19 cellular contexts compared by ENCODE assay signal in genomic region chr4:87835732-87836131, GRCh38. TPM values are rescaled to one million over a fixed set of nuclear protein-coding genes. Genes with fewer than 3 reads are reported as not detected.
A peak's percentile ranks its signal among the peaks of the same experiment; 100 is the strongest.
DNase-seq lines count a peak whose midpoint lies in the region; ATAC-seq, FAIRE-seq and TF ChIP-seq lines count a peak whose summit lies in the region.
"Had no signal": no experiment of that assay in that cellular context is flagged by ENCODE, and none has a peak within 500 bp of the region (broad histone marks: within the 10 kb centered on the region; RNA-seq: fewer than 3 reads in every experiment).

No MANE protein-coding gene starts in this region.

- no peak for FAIRE-seq in astrocyte (lab: Jason Lieb, UNC)
- FAIRE-seq: D721Med had no signal

- no peaks in the 10 kb centered on the region for H3F3A ChIP-seq in PC-3 (ENCODE audit: low read length, unreplicated experiment)

- CTCF ChIA-PET in PC-3 (lab: Charles Lee): no interaction called here

- H3K79me2 ChIP-seq in PC-3 (ENCODE audit: low read length) (no peaks in the 10 kb centered on the region), astrocyte (ENCODE audit: insufficient read depth, low read length) (no peaks in the 10 kb centered on the region)

- H3K4me2 ChIP-seq in PC-3 (ENCODE audit: low read length): peak overlapping the region; percentile 40
- H3K4me2 ChIP-seq in astrocyte (ENCODE audit: low read length): no peak overlapping the region
- H3K4me2 ChIP-seq: KMS-11, SK-N-SH had no signal

- H3K27me3 Mint-ChIP-seq in astrocyte (ENCODE audit: low read depth, unreplicated experiment): no peaks in the 10 kb centered on the region

- H3K27me3 ChIP-seq in PC-3 (ENCODE audit: low read length) (no peaks in the 10 kb centered on the region), astrocyte (ENCODE audit: insufficient read depth, low read length) (no peaks in the 10 kb centered on the region)

- no peaks in the 10 kb centered on the region for H3K36me3 ChIP-seq in PC-3 (ENCODE audit: low read depth, low read length)
- no peaks in the 10 kb centered on the region for H3K36me3 ChIP-seq in astrocyte (ENCODE audit: insufficient read depth, low read length)
- H3K36me3 ChIP-seq: BE2C had no signal

- intact Hi-C loops in PC-3 (cut with micrococcal nuclease): loop anchor here (5.0 kb wide), 1 partner anchor 483 kb away; no protein-coding TSS in a partner anchor

- peak overlapping the region; percentile 48 for H3K27ac Mint-ChIP-seq in astrocyte (ENCODE audit: unreplicated experiment)

- H2AFZ ChIP-seq in PC-3 (ENCODE audit: low read length) (no peak overlapping the region), astrocyte (ENCODE audit: low read depth, low read length) (no peak overlapping the region)

- no peaks in the 10 kb centered on the region for H3K9me3 ChIP-seq in PC-3 (ENCODE audit: low read length)
- H3K9me3 ChIP-seq in astrocyte (ENCODE audit: insufficient read depth, low read depth, low read length): no peaks in the 10 kb centered on the region
- H3K9me3 ChIP-seq: BE2C, SK-N-SH had no signal

- TF ChIP-seq CTCF in PC-3 (conservative IDR thresholded peaks at IDR 0.05; ENCODE audit: low read depth, low read length) (no peak), astrocyte (IDR thresholded peaks at IDR 0.05; ENCODE audit: insufficient read depth, low read depth, low read length) (no peak)

- POLR2A ChIA-PET in PC-3 (lab: Charles Lee; ENCODE audit: unreplicated experiment): interaction anchor here (0.5 kb wide), 1 partner anchor 388 kb away, joined by 8 read pairs; no protein-coding TSS in a partner anchor

- H3K4me1 ChIP-seq in PC-3 (ENCODE audit: insufficient read depth, low read length) (peaks cover 17% of the 10 kb centered on the region), astrocyte (ENCODE audit: insufficient read depth, low read length) (peaks cover 5% of the 10 kb centered on the region)

- peak; percentile 91 for ATAC-seq in PC-3
- ATAC-seq in HG02759 (IDR thresholded peaks at IDR 0.05; ENCODE audit: unreplicated experiment): no peak
- no peak for ATAC-seq in left lobe of liver

- H3K4me3 Mint-ChIP-seq in astrocyte (ENCODE audit: unreplicated experiment): no peak overlapping the region

- H3K9me2 ChIP-seq in PC-3 (replicated peaks; ENCODE audit: low read length): no peaks in the 10 kb centered on the region
- H3K9me2 ChIP-seq: SK-N-SH had no signal

- peak; percentile 80 for DNase-seq in PC-3
- DNase-seq in astrocyte (ENCODE audit: low read depth): no peak
- DNase-seq in myocyte (ENCODE audit: low read depth): peak; percentile 20
- peak; percentile 38 for DNase-seq in stromal cell of bone marrow (ENCODE audit: low read depth)
- no peak for DNase-seq in NCI-H2107 treated with DMSO at 0.1 percent for 48 hours (lab: John Stamatoyannopoulos, UW; ENCODE audit: unreplicated experiment)
- no peak for DNase-seq in left lobe of liver (ENCODE audit: low spot score)
- DNase-seq: BE2C, H7, NCI-H1105, NCI-H146, NCI-H2029, NCI-H524 treated with DMSO at 0.1 percent for 48 hours, SIG-M5, SK-N-SH had no signal

- peaks cover 3% of the 10 kb centered on the region for H3K9me3 Mint-ChIP-seq in astrocyte (ENCODE audit: unreplicated experiment)

- no TSS peak for BruUV-seq in PC-3 (replicated peaks; lab: Mats Ljungman, UMichigan)

- peaks cover 17% of the 10 kb centered on the region for H3K4me1 Mint-ChIP-seq in astrocyte (ENCODE audit: low read depth, unreplicated experiment)

- no peaks in the 10 kb centered on the region for H3K36me3 Mint-ChIP-seq in astrocyte (ENCODE audit: low read depth, unreplicated experiment)

- no peak overlapping the region for H3K4me3 ChIP-seq in PC-3 (ENCODE audit: low read length)
- no peak overlapping the region for H3K4me3 ChIP-seq in astrocyte (ENCODE audit: insufficient read depth, low read depth, low read length)

- H4K20me1 ChIP-seq in PC-3 (ENCODE audit: low read length) (no peaks in the 10 kb centered on the region), astrocyte (ENCODE audit: insufficient read depth, low read length) (no peaks in the 10 kb centered on the region)

- H3K27ac ChIP-seq in PC-3 (ENCODE audit: low read length) (no peak overlapping the region; the same call in 1 of the 2 replicates), astrocyte (ENCODE audit: low read depth, low read length) (no peak overlapping the region)
- H3K27ac ChIP-seq: KMS-11 had no signal

- H3K9ac ChIP-seq in PC-3 (ENCODE audit: low read length) (no peak overlapping the region), astrocyte (ENCODE audit: low read length) (no peak overlapping the region)
- H3K9ac ChIP-seq: KMS-11, SK-N-SH had no signal

RNA-seq across cellular contexts. Expression of gene MEPE, which starts 3.0 kb away (rescaled TPM):
- not detected in 2 replicates for total RNA-seq in PC-3 (2014; rRNA removed)
- total RNA-seq in astrocyte: not detected in 2 replicates
- total RNA-seq in myocyte: not detected in 2 replicates
- not detected for polyA plus RNA-seq in myocyte (2012)
- not detected for total RNA-seq in left lobe of liver
- total RNA-seq: A673, H7, RPMI7951 had no signal
- polyA plus RNA-seq: SK-N-SH had no signal

RNA-seq across cellular contexts. Expression of gene IBSP, which starts 36.4 kb away (rescaled TPM):
- total RNA-seq in PC-3 (2014; rRNA removed) (not detected in 2 replicates), astrocyte (not detected in 2 replicates), myocyte (not detected in 2 replicates), left lobe of liver (not detected)
- not detected for polyA plus RNA-seq in myocyte (2012)
- total RNA-seq: A673, H7, RPMI7951 had no signal
- polyA plus RNA-seq: SK-N-SH had no signal

Comparison
In these comparisons a context has a peak if more than half of its experiments do, and no peak if none do; other contexts are left out.
1. DNase-seq: peak in PC-3 (single experiment), myocyte (single experiment) and stromal cell of bone marrow (single experiment); none in astrocyte (single experiment), NCI-H2107 treated with DMSO at 0.1 percent for 48 hours (single experiment) and left lobe of liver (single experiment).